In the genomic region with DNA sequence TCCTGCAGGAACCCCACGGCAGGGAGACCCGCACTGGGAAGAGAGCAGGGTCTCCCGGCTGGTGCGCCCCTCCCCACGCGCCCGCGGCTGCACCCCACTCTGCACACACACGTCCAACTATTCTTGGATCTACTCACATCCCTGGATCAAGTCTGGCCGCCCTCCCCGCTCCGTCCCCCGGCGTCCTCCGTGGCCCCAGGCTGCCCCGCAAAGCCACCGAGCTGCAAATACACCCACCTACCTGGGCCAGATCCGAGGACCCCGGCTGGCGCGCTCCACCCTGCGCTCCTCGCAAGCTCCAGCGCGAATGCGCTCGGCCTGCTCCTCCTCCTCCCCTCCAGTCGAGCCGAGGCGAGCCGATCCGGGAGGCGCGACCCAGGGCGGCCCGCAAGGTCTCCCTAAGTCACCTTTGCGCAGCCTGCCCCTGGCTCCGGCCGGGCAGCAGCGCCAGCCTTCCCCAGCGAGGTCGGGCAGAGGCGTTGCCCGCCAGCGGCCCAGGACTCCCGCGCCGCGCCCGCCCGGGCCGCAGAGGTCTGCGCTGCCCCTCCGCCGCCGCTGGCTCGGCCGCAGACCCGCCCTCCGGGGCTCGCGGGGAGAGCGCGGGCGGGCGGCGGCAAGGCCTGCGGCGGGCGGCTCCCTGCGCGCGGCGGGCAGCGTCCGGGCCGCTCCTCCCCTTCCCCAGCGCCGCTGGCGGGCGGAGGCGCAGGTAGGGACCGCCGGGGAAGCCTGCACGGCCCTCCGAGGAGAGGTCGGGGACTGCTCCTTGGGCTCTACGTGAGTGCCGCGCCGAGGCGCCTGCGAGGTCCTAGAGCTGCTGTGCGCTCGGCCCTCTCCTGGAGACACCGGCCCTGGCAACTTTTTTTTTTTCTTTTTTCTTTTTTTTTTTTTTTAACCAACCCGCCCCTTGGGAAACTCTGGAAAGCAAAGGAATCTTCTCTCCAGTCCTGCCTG, we compare ENCODE assay signal across 1 cellular context.
TF ChIP-seq lines count a peak whose summit lies in the region.

No MANE protein-coding gene starts in this region.

TF ChIP-seq in GM23338, 12 proteins besides CTCF, POLR2A, EP300 and RAD21 (continued from another document):
- TF ChIP-seq, protein P1, sequence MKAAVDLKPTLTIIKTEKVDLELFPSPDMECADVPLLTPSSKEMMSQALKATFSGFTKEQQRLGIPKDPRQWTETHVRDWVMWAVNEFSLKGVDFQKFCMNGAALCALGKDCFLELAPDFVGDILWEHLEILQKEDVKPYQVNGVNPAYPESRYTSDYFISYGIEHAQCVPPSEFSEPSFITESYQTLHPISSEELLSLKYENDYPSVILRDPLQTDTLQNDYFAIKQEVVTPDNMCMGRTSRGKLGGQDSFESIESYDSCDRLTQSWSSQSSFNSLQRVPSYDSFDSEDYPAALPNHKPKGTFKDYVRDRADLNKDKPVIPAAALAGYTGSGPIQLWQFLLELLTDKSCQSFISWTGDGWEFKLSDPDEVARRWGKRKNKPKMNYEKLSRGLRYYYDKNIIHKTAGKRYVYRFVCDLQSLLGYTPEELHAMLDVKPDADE (IDR thresholded peaks at IDR 0.05), result no peak
- TF ChIP-seq, protein P2, sequence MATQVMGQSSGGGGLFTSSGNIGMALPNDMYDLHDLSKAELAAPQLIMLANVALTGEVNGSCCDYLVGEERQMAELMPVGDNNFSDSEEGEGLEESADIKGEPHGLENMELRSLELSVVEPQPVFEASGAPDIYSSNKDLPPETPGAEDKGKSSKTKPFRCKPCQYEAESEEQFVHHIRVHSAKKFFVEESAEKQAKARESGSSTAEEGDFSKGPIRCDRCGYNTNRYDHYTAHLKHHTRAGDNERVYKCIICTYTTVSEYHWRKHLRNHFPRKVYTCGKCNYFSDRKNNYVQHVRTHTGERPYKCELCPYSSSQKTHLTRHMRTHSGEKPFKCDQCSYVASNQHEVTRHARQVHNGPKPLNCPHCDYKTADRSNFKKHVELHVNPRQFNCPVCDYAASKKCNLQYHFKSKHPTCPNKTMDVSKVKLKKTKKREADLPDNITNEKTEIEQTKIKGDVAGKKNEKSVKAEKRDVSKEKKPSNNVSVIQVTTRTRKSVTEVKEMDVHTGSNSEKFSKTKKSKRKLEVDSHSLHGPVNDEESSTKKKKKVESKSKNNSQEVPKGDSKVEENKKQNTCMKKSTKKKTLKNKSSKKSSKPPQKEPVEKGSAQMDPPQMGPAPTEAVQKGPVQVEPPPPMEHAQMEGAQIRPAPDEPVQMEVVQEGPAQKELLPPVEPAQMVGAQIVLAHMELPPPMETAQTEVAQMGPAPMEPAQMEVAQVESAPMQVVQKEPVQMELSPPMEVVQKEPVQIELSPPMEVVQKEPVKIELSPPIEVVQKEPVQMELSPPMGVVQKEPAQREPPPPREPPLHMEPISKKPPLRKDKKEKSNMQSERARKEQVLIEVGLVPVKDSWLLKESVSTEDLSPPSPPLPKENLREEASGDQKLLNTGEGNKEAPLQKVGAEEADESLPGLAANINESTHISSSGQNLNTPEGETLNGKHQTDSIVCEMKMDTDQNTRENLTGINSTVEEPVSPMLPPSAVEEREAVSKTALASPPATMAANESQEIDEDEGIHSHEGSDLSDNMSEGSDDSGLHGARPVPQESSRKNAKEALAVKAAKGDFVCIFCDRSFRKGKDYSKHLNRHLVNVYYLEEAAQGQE (IDR thresholded peaks at IDR 0.05; ENCODE audit: unreplicated experiment), result no peak
- TF ChIP-seq ZNF331 (CRISPR knock-in tag; IDR thresholded peaks at IDR 0.05; ENCODE audit: low read depth), result no peak
